8 cellular contexts compared by ENCODE assay signal in genomic region chr3:71066356-71066755, GRCh38.
A peak's percentile ranks its signal among the peaks of the same experiment; 100 is the strongest.
DNase-seq lines count a peak whose midpoint lies in the region; ATAC-seq, FAIRE-seq and TF ChIP-seq lines count a peak whose summit lies in the region.

No MANE protein-coding gene starts in this region.

- H2AFZ ChIP-seq in Karpas-422 (ENCODE audit: low read length) = no peak overlapping the region

- peak overlapping the region; percentile 92 for H3K27ac ChIP-seq in Karpas-422 (ENCODE audit: low read length)
- H3K27ac ChIP-seq in muscle layer of colon (ENCODE audit: low read depth, low read length) = peak overlapping the region; percentile 97

- H3K27ac Mint-ChIP-seq in CD14-positive monocyte = peak overlapping the region in 4 of 7 donors; percentile 2 to 86 (median 69)
- H3K27ac Mint-ChIP-seq in activated naive CD8-positive, alpha-beta T cell = peak overlapping the region; percentile 97

- no peak for FAIRE-seq in H54 (lab: Jason Lieb, UNC)
- FAIRE-seq in GM12892 (lab: Jason Lieb, UNC) = no peak

- TF ChIP-seq POLR2A in GM18505 (IDR thresholded peaks at IDR 0.05; ENCODE audit: borderline replicate concordance, extremely low read depth, insufficient read depth, insufficient read length) (no peak), H54 (IDR thresholded peaks at IDR 0.05; ENCODE audit: low read depth, low read length) (no peak), GM12892 (IDR thresholded peaks at IDR 0.05; ENCODE audit: low read depth, low read length) (no peak)

- H3K4me1 ChIP-seq in Karpas-422 (ENCODE audit: low read length) (peaks cover 91% of the 10 kb centered on the region), muscle layer of colon (ENCODE audit: insufficient read depth, low read length) (peaks cover 64% of the 10 kb centered on the region)

- peaks cover 0 to 6% (median 4%) of the 10 kb centered on the region in 3 donors for H3K27me3 Mint-ChIP-seq in CD14-positive monocyte (ENCODE audit: low read depth in 3 of 3)
- H3K27me3 Mint-ChIP-seq in activated naive CD8-positive, alpha-beta T cell = no peaks in the 10 kb centered on the region

- DNase-seq in CD14-positive monocyte (ENCODE audit: low spot score) (no peak), Karpas-422 (peak; percentile 76), H54 (ENCODE audit: insufficient read length, low spot score) (no peak), GM12892 (ENCODE audit: insufficient read length) (no peak), Ammon's horn (ENCODE audit: low spot score) (no peak)

- peaks cover 46% of the 10 kb centered on the region; the same call in 1 of the 2 replicates for H4K20me1 ChIP-seq in Karpas-422 (ENCODE audit: insufficient read depth, low read depth, low read length)

- H3K36me3 ChIP-seq in Karpas-422 (ENCODE audit: insufficient read depth, low read length) (no peaks in the 10 kb centered on the region; the same call in 1 of the 2 replicates), muscle layer of colon (ENCODE audit: insufficient read depth, low read length) (no peaks in the 10 kb centered on the region)

- H3K9me3 ChIP-seq in Karpas-422 (ENCODE audit: low read length) = no peaks in the 10 kb centered on the region
- no peaks in the 10 kb centered on the region for H3K9me3 ChIP-seq in muscle layer of colon (ENCODE audit: low read length)

- peak overlapping the region; percentile 76 for H3K4me2 ChIP-seq in Karpas-422 (ENCODE audit: low read depth, low read length, poor library complexity, severe bottlenecking)

- peaks cover 93% of the 10 kb centered on the region for H3K79me2 ChIP-seq in Karpas-422 (ENCODE audit: low read length)

- H3K4me1 Mint-ChIP-seq in CD14-positive monocyte = peaks cover 45% of the 10 kb centered on the region
- peaks cover 63% of the 10 kb centered on the region for H3K4me1 Mint-ChIP-seq in activated naive CD8-positive, alpha-beta T cell (ENCODE audit: low read depth)

- H3K27me3 ChIP-seq in Karpas-422 (ENCODE audit: low read length) = no peaks in the 10 kb centered on the region
- no peaks in the 10 kb centered on the region for H3K27me3 ChIP-seq in muscle layer of colon (ENCODE audit: control insufficient read depth in 1 of 2, insufficient read depth in 2 of 2, low read length in 2 of 2)

- peak overlapping the region; percentile 73 for H3K4me3 ChIP-seq in Karpas-422 (ENCODE audit: low read length)
- H3K4me3 ChIP-seq in muscle layer of colon (ENCODE audit: low read depth in 1 of 2, low read length in 2 of 2) = peak overlapping the region in 1 of 2 donors; percentile 71

- intact Hi-C loops in CD14-positive monocyte (cut with micrococcal nuclease) = loop anchor here (5.0 to 10.0 kb wide), 4 partner anchors 62 to 1982 kb away; partner anchors contain the start of genes ARL6IP5 (in 1 of the 2), FOXP1 (in 1 of the 2) and UBA3 (in 1 of the 2)

- H3K9ac ChIP-seq in Karpas-422 (ENCODE audit: low read length) (peak overlapping the region; percentile 67), muscle layer of colon (ENCODE audit: low read length) (peak overlapping the region; percentile 89)

- TF ChIP-seq CTCF in CD14-positive monocyte (IDR thresholded peaks at IDR 0.05) = no peak

- no peaks in the 10 kb centered on the region for H3K9me3 Mint-ChIP-seq in CD14-positive monocyte
- no peaks in the 10 kb centered on the region for H3K9me3 Mint-ChIP-seq in activated naive CD8-positive, alpha-beta T cell (ENCODE audit: low read depth)

- H3K4me3 Mint-ChIP-seq in CD14-positive monocyte = peak overlapping the region; percentile 77 to 91
- peak overlapping the region; percentile 88 for H3K4me3 Mint-ChIP-seq in activated naive CD8-positive, alpha-beta T cell

- no peak for ATAC-seq in GM18505 (IDR thresholded peaks at IDR 0.05; ENCODE audit: unreplicated experiment)

- H3K9me2 ChIP-seq in Karpas-422 (replicated peaks; ENCODE audit: insufficient read depth, low read length) = no peaks in the 10 kb centered on the region

- peaks cover 0 to 3% of the 10 kb centered on the region in 2 donors for H3K36me3 Mint-ChIP-seq in CD14-positive monocyte
- H3K36me3 Mint-ChIP-seq in activated naive CD8-positive, alpha-beta T cell = peaks cover 9% of the 10 kb centered on the region
